Comparison of ENCODE assay signal across 8 cellular contexts in the genomic region with DNA sequence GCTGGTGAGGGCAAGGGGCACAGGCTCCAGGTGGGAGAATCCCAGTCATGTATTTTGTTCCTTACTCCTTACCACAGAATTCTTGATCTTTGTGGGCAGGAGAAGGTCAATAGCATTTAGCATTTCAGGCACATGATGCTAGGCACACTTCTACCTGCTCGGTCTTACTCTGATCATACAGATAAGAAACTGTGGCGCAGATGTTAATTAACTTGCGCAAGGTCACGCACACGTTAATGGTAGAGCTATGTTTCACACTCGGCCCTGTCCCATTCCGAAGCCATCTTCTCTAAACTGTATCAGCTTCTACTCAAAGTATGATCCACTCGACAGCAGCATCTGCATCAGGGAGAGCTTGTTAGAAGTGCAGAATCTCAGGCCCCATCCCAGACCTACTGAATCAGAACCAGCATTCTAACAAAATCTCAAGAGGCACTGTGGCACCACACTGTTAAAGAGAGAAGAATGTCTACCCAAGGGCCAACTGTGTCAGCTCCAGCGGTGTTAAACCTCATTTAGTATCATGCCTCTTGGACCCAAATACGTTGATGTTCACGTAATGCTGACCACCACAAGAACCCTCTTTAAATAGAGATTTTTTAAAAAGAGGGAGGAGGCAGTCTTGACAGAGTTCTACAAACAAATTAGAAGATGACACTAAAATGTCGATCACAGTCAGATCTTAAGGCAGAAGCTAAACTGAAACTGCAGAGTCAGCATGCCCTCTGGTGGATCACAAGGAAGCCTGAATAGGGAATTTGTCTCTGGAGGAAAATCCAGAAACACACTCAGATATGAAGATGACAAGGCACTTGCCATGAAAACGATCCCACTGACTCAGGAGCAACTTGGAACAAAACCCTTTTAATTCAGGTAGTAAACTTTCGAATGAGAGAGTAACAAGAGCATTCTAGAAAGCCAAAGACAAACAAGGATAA. TPM values are rescaled to one million over a fixed set of nuclear protein-coding genes. Genes with fewer than 3 reads are reported as not detected.
DNase-seq lines count a peak whose midpoint lies in the region; ATAC-seq and TF ChIP-seq lines count a peak whose summit lies in the region.

No MANE protein-coding gene starts in this region.

- no peak for ATAC-seq in activated T-cell treated with anti-CD3 and anti-CD28 coated beads, Interleukin-2, amount 50 U/mL, for 4 hours

- H3K4ac ChIP-seq in neuronal stem cell (ENCODE audit: low read length) = no peak overlapping the region

- no peak overlapping the region for H2BK15ac ChIP-seq in neuronal stem cell (ENCODE audit: low read length)

- H3K4me1 Mint-ChIP-seq in activated T-cell treated with anti-CD3 and anti-CD28 coated beads, Interleukin-2, amount 50 U/mL, for 4 hours (ENCODE audit: low read depth) = no peaks in the 10 kb centered on the region

- H3K79me2 ChIP-seq in fibroblast of lung (ENCODE audit: control insufficient read depth, insufficient read depth, low read length) = no peaks in the 10 kb centered on the region

- H3K9me3 ChIP-seq in fibroblast of lung (ENCODE audit: control insufficient read depth, insufficient read depth, low read depth, low read length) = no peaks in the 10 kb centered on the region
- H3K9me3 ChIP-seq in neuronal stem cell (replicated peaks in 1 of 2; ENCODE audit: control insufficient read depth in 2 of 2, insufficient read depth in 1 of 2, low read depth in 1 of 2, low read length in 2 of 2) = no peaks in the 10 kb centered on the region

- TF ChIP-seq CTCF in fibroblast of lung (conservative IDR thresholded peaks at IDR 0.05 in 1 of 2, IDR thresholded peaks at IDR 0.05 in 1 of 2; ENCODE audit: low read depth in 1 of 2, low read length in 2 of 2) = peak; percentile 71 to 80

- no peak overlapping the region for H4K91ac ChIP-seq in neuronal stem cell (ENCODE audit: low read depth, low read length, poor library complexity)

- H3K79me1 ChIP-seq in neuronal stem cell (ENCODE audit: low read depth, low read length) = no peaks in the 10 kb centered on the region

- H3K4me2 ChIP-seq in fibroblast of lung (ENCODE audit: extremely low read depth, insufficient read depth, low read length) = no peak overlapping the region
- H3K4me2 ChIP-seq in neuronal stem cell (ENCODE audit: insufficient read depth, low read length, poor library complexity, severe bottlenecking) = no peak overlapping the region

- H3K18ac ChIP-seq in neuronal stem cell (ENCODE audit: low read length) = no peak overlapping the region

- peaks cover 27% of the 10 kb centered on the region for H3K27me3 Mint-ChIP-seq in activated T-cell treated with anti-CD3 and anti-CD28 coated beads, Interleukin-2, amount 50 U/mL, for 4 hours (ENCODE audit: low read depth)

- H3K36me3 ChIP-seq in fibroblast of lung (ENCODE audit: control insufficient read depth, insufficient read depth, low read length) (no peaks in the 10 kb centered on the region), neuronal stem cell (replicated peaks in 1 of 2; ENCODE audit: control insufficient read depth in 2 of 2, insufficient read depth in 2 of 2, low read length in 2 of 2) (no peaks in the 10 kb centered on the region)

- DNase-seq in DMS153 (lab: John Stamatoyannopoulos, UW) (peak; percentile 48), NCI-H2227 treated with DMSO at 0.1 percent for 48 hours (lab: John Stamatoyannopoulos, UW) (peak; percentile 16), fibroblast of lung (ENCODE audit: low read depth in 2 of 2) (peak; percentile 56 to 87), neuronal stem cell (ENCODE audit: low spot score) (peak; percentile 24)
- DNase-seq in stimulated activated CD4-positive, alpha-beta T cell treated with anti-CD3 and anti-CD28 coated beads, Interleukin-4, amount 100 ng/mL, for 4 hours = no peak
- no peak for DNase-seq in activated T-cell treated with anti-CD3 and anti-CD28 coated beads, Interleukin-2, amount 50 U/mL, for 4 hours
- DNase-seq in activated CD4-positive, alpha-beta T cell treated with anti-CD3 and anti-CD28 coated beads, Interleukin-2, amount 50 U/mL, for 48 hours = no peak
- DNase-seq in central memory CD4-positive, alpha-beta T cell = no peak

- H4K8ac ChIP-seq in neuronal stem cell (ENCODE audit: low read depth, low read length) = no peak overlapping the region

- H3K4me3 Mint-ChIP-seq in activated T-cell treated with anti-CD3 and anti-CD28 coated beads, Interleukin-2, amount 50 U/mL, for 4 hours = no peak overlapping the region

- no peak overlapping the region for H2BK12ac ChIP-seq in neuronal stem cell (ENCODE audit: low read length)

- no peaks in the 10 kb centered on the region for H3K27me3 ChIP-seq in fibroblast of lung (ENCODE audit: control insufficient read depth, insufficient read depth, low read length)
- H3K27me3 ChIP-seq in neuronal stem cell (ENCODE audit: control insufficient read depth in 3 of 3, insufficient read depth in 3 of 3, low read depth in 1 of 3, low read length in 3 of 3) = peaks cover 0 to 22% (median 0%) of the 10 kb centered on the region in 3 experiments

- H3K4me3 ChIP-seq in fibroblast of lung (replicated peaks in 1 of 4; ENCODE audit: control extremely low read depth in 1 of 4, insufficient read depth in 1 of 4, low read depth in 3 of 4, low read length in 4 of 4) = no peak overlapping the region
- H3K4me3 ChIP-seq in neuronal stem cell (ENCODE audit: low read length in 2 of 2) = no peak overlapping the region

- H2BK120ac ChIP-seq in neuronal stem cell (ENCODE audit: low read depth, low read length) = no peak overlapping the region

- no peak overlapping the region for H3K14ac ChIP-seq in neuronal stem cell (ENCODE audit: low read length)

- H3K36me3 Mint-ChIP-seq in activated T-cell treated with anti-CD3 and anti-CD28 coated beads, Interleukin-2, amount 50 U/mL, for 4 hours (ENCODE audit: insufficient read depth) = no peaks in the 10 kb centered on the region

- no peak overlapping the region for H2AK5ac ChIP-seq in neuronal stem cell (ENCODE audit: low read depth, low read length)

- H3K9ac ChIP-seq in fibroblast of lung (ENCODE audit: insufficient read depth, low read length) (no peak overlapping the region), neuronal stem cell (ENCODE audit: low read depth, low read length, poor library complexity) (no peak overlapping the region)

- WGBS in neuronal stem cell (ENCODE audit: extremely low coverage in 2 of 2, insufficient read length in 2 of 2, insufficient replicate concordance in 1 of 2), 2 donors = no CpG with 5 or more reads among the region's 14 CpGs

- H3K4me1 ChIP-seq in fibroblast of lung (ENCODE audit: control insufficient read depth, extremely low read depth, insufficient read depth, low read length) = no peaks in the 10 kb centered on the region
- peaks cover 0 to 2% of the 10 kb centered on the region in 2 donors for H3K4me1 ChIP-seq in neuronal stem cell (ENCODE audit: control insufficient read depth in 2 of 2, insufficient read depth in 1 of 2, low read depth in 1 of 2, low read length in 2 of 2)

- no peak overlapping the region for H2BK5ac ChIP-seq in neuronal stem cell (ENCODE audit: low read length)

- H3K9me3 Mint-ChIP-seq in activated T-cell treated with anti-CD3 and anti-CD28 coated beads, Interleukin-2, amount 50 U/mL, for 4 hours = peaks cover 6% of the 10 kb centered on the region

- H3K27ac ChIP-seq in fibroblast of lung (ENCODE audit: insufficient read depth, low read length) (no peak overlapping the region), neuronal stem cell (replicated peaks; ENCODE audit: low read length) (no peak overlapping the region)

- H4K20me1 ChIP-seq in fibroblast of lung (ENCODE audit: control insufficient read depth, extremely low read depth, insufficient read depth, low read length) = no peaks in the 10 kb centered on the region

- no peak overlapping the region for H3K23ac ChIP-seq in neuronal stem cell (ENCODE audit: low read depth, low read length, poor library complexity)

- H2AFZ ChIP-seq in fibroblast of lung (ENCODE audit: low read length) (no peak overlapping the region), neuronal stem cell (ENCODE audit: low read length) (no peak overlapping the region)

RNA-seq across cellular contexts. Expression of gene STXBP6, which starts 7.3 kb away (rescaled TPM):
- total RNA-seq in fibroblast of lung = 4.5 and 7.7 TPM in 2 replicates
- 17.8 and 39.0 TPM in 2 replicates for polyA plus RNA-seq in fibroblast of lung
- polyA plus RNA-seq in fibroblast of lung (2012) = 11.0 and 20.9 TPM in 2 replicates
- polyA minus RNA-seq in fibroblast of lung (ENCODE audit: low replicate concordance) = 0.63 and 8.0 TPM in 2 replicates
- polyA plus RNA-seq in neuronal stem cell (2013, experiment 1 of 2) = 14.6 TPM
- 14.8 TPM for polyA plus RNA-seq in neuronal stem cell (2013, experiment 2 of 2)
- under 1 TPM in 1 of 3 donors, not detected in 2; 0.18 TPM for total RNA-seq in activated T-cell treated with anti-CD3 and anti-CD28 coated beads, Interleukin-2, amount 50 U/mL, for 4 hours

Comparison
In these comparisons a context has a peak if more than half of its experiments do, and no peak if none do; other contexts are left out.
1. DNase-seq: peak in DMS153 (single experiment), NCI-H2227 treated with DMSO at 0.1 percent for 48 hours (single experiment), fibroblast of lung (2 of 2) and neuronal stem cell (single experiment); none in stimulated activated CD4-positive, alpha-beta T cell treated with anti-CD3 and anti-CD28 coated beads, Interleukin-4, amount 100 ng/mL, for 4 hours (0 of 2), activated T-cell treated with anti-CD3 and anti-CD28 coated beads, Interleukin-2, amount 50 U/mL, for 4 hours (single experiment), activated CD4-positive, alpha-beta T cell treated with anti-CD3 and anti-CD28 coated beads, Interleukin-2, amount 50 U/mL, for 48 hours (0 of 2) and central memory CD4-positive, alpha-beta T cell (single experiment).